ENCODE assay signal across 22 cellular contexts in the genomic region with DNA sequence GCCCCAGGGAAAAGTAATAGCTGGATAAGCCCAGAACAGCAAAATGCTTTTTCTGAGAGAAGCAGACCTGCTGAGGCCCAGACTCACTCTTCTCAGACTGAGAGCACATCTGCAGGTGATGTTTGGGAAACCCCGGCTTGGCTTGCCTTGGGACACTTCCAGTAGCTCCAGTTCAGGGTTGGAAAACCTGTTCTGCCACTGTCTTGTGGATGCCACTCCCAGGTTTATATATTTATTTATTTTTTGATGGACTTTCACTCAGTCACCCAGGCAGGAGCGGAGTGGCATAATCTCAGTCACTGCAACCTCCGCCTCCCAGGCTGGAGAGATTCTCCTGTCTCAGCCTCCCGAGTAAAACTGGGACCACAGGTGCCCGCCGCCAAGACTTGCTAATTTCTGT. TPM values are rescaled to one million over a fixed set of nuclear protein-coding genes. Genes with fewer than 3 reads are reported as not detected.
DNase-seq lines count a peak whose midpoint lies in the region; ATAC-seq and TF ChIP-seq lines count a peak whose summit lies in the region.
"Had no signal": no experiment of that assay in that cellular context is flagged by ENCODE, and none has a peak within 500 bp of the region (broad histone marks: within the 10 kb centered on the region; RNA-seq: fewer than 3 reads in every experiment).

No MANE protein-coding gene starts in this region.

- H3F3A ChIP-seq in PC-3 (ENCODE audit: low read length, unreplicated experiment) = peaks cover 5% of the 10 kb centered on the region

- H4K20me1 ChIP-seq in PC-3 (ENCODE audit: low read length) (no peaks in the 10 kb centered on the region), hepatocyte (ENCODE audit: insufficient read depth, poor library complexity, severe bottlenecking) (no peaks in the 10 kb centered on the region)
- H4K20me1 ChIP-seq: BLaER1 treated with 17β-estradiol and CSF1 and Interleukin-3, amounts not matched to agents 10 nM and 100 nM had no signal

- no peaks in the 10 kb centered on the region for H3K27me3 ChIP-seq in PC-3 (ENCODE audit: low read length)
- H3K27me3 ChIP-seq in hepatocyte = no peaks in the 10 kb centered on the region
- no peaks in the 10 kb centered on the region for H3K27me3 ChIP-seq in transverse colon
- H3K27me3 ChIP-seq: BLaER1 treated with 17β-estradiol and CSF1 and Interleukin-3, amounts not matched to agents 10 nM and 100 nM; upper lobe of right lung had no signal

- POLR2A ChIA-PET in PC-3 (lab: Charles Lee; ENCODE audit: unreplicated experiment) = no interaction called here

- H2AFZ ChIP-seq in PC-3 (ENCODE audit: low read length) (no peak overlapping the region), hepatocyte (no peak overlapping the region)

- H3K4me1 ChIP-seq in PC-3 (ENCODE audit: insufficient read depth, low read length) (peaks cover 27% of the 10 kb centered on the region), hepatocyte (ENCODE audit: insufficient read depth) (no peaks in the 10 kb centered on the region), transverse colon (peaks cover 0 to 20% (median 15%) of the 10 kb centered on the region in 4 donors)
- H3K4me1 ChIP-seq: left ventricle myocardium inferior, upper lobe of right lung had no signal

- CTCF ChIA-PET in PC-3 (lab: Charles Lee) = no interaction called here

- H3K27ac ChIP-seq in PC-3 (ENCODE audit: low read length) (peak overlapping the region; percentile 44), hepatocyte (no peak overlapping the region), transverse colon (peak overlapping the region; percentile 56 to 80 (median 67))
- H3K27ac ChIP-seq: BLaER1 treated with 17β-estradiol and CSF1 and Interleukin-3, amounts not matched to agents 10 nM and 100 nM; HL-60; KMS-11; left ventricle myocardium inferior; upper lobe of right lung had no signal

- H3K27ac Mint-ChIP-seq in T-helper 17 cell = no peak overlapping the region
- H3K27ac Mint-ChIP-seq in natural killer cell treated with Interleukin-12 subunit alpha and Interleukin-12 subunit beta and Interleukin-15 and Interleukin-18, amount 100 ng/mL, for 72 hours = no peak overlapping the region
- H3K27ac Mint-ChIP-seq: activated B cell treated with CpG ODN at 0.5 μM for 24 hours; activated T-helper 17 cell treated with anti-CD3 and anti-CD28 coated beads, Interleukin-2, amount 50 U/mL, for 72 hours; naive B cell; stimulated activated naive B cell treated with anti-CD40 and anti-IgM and Interleukin-4, amounts not matched to agents 10 μg/mL and 1 μg/mL and 100 μg/mL, for 72 hours; T-helper 1 cell treated with Interleukin-12 subunit alpha and Interleukin-12 subunit beta and Interleukin-4 antibody, amounts not matched to agents 30 μg/mL and 1 μg/mL, for 36 hours had no signal

- no peaks in the 10 kb centered on the region for H3K4me1 Mint-ChIP-seq in T-helper 17 cell
- peaks cover 0 to 5% of the 10 kb centered on the region in 2 donors for H3K4me1 Mint-ChIP-seq in natural killer cell treated with Interleukin-12 subunit alpha and Interleukin-12 subunit beta and Interleukin-15 and Interleukin-18, amount 100 ng/mL, for 72 hours (ENCODE audit: low read depth in 2 of 2)
- H3K4me1 Mint-ChIP-seq: activated T-helper 17 cell treated with anti-CD3 and anti-CD28 coated beads, Interleukin-2, amount 50 U/mL, for 72 hours; central memory CD8-positive, alpha-beta T cell; naive B cell had no signal

- peak; percentile 65 for ATAC-seq in PC-3
- no peak for ATAC-seq in T-helper 17 cell
- ATAC-seq in natural killer cell treated with Interleukin-12 subunit alpha and Interleukin-12 subunit beta and Interleukin-15 and Interleukin-18, amount 100 ng/mL, for 72 hours = no peak
- ATAC-seq: activated T-helper 17 cell treated with anti-CD3 and anti-CD28 coated beads, Interleukin-2, amount 50 U/mL, for 72 hours; stimulated activated naive B cell treated with anti-CD40 and anti-IgM and Interleukin-4, amounts not matched to agents 10 μg/mL and 1 μg/mL and 100 μg/mL, for 72 hours; upper lobe of right lung had no signal

- WGBS in hepatocyte (ENCODE audit: low lambda C conversion rate, missing lambda C conversion rate) = 83% methylated on average over 6 of the region's 6 CpGs
- WGBS in transverse colon (ENCODE audit: low coverage in 1 of 2), 2 donors = 71% methylated on average over 6 of the region's 6 CpGs; no CpG with 5 or more reads in 1 of the 2 donors

- in situ Hi-C loops in transverse colon (cut with MboI; ENCODE audit: low pct_ligation_motif_present in 1 of 4, low pct_unique_long_range_greater_than_20kb in 1 of 4, low sequenced_read_pairs in 3 of 4) = no loop called here

- TF ChIP-seq CTCF in PC-3 (conservative IDR thresholded peaks at IDR 0.05; ENCODE audit: low read depth, low read length) (no peak), hepatocyte (IDR thresholded peaks at IDR 0.05; ENCODE audit: poor library complexity) (no peak), transverse colon (IDR thresholded peaks at IDR 0.05) (no peak)

- H3K36me3 Mint-ChIP-seq in T-helper 17 cell (ENCODE audit: low read depth) = no peaks in the 10 kb centered on the region
- no peaks in the 10 kb centered on the region for H3K36me3 Mint-ChIP-seq in natural killer cell treated with Interleukin-12 subunit alpha and Interleukin-12 subunit beta and Interleukin-15 and Interleukin-18, amount 100 ng/mL, for 72 hours
- H3K36me3 Mint-ChIP-seq: naive B cell; stimulated activated naive B cell treated with anti-CD40 and anti-IgM and Interleukin-4, amounts not matched to agents 10 μg/mL and 1 μg/mL and 100 μg/mL, for 72 hours had no signal

- intact Hi-C loops in PC-3 (cut with micrococcal nuclease) = no loop called here
- intact Hi-C loops in transverse colon (cut with DNase I; ENCODE audit: low total_unique reads) = no loop called here

- no peaks in the 10 kb centered on the region for H3K27me3 Mint-ChIP-seq in T-helper 17 cell
- no peaks in the 10 kb centered on the region for H3K27me3 Mint-ChIP-seq in natural killer cell treated with Interleukin-12 subunit alpha and Interleukin-12 subunit beta and Interleukin-15 and Interleukin-18, amount 100 ng/mL, for 72 hours
- H3K27me3 Mint-ChIP-seq: activated B cell treated with CpG ODN at 0.5 μM for 24 hours; activated T-helper 17 cell treated with anti-CD3 and anti-CD28 coated beads, Interleukin-2, amount 50 U/mL, for 72 hours; central memory CD8-positive, alpha-beta T cell; naive B cell; stimulated activated naive B cell treated with anti-CD40 and anti-IgM and Interleukin-4, amounts not matched to agents 10 μg/mL and 1 μg/mL and 100 μg/mL, for 72 hours had no signal

- H3K4me3 Mint-ChIP-seq in T-helper 17 cell = no peak overlapping the region
- no peak overlapping the region for H3K4me3 Mint-ChIP-seq in natural killer cell treated with Interleukin-12 subunit alpha and Interleukin-12 subunit beta and Interleukin-15 and Interleukin-18, amount 100 ng/mL, for 72 hours
- H3K4me3 Mint-ChIP-seq: activated B cell treated with CpG ODN at 0.5 μM for 24 hours; activated T-helper 17 cell treated with anti-CD3 and anti-CD28 coated beads, Interleukin-2, amount 50 U/mL, for 72 hours; central memory CD8-positive, alpha-beta T cell; stimulated activated naive B cell treated with anti-CD40 and anti-IgM and Interleukin-4, amounts not matched to agents 10 μg/mL and 1 μg/mL and 100 μg/mL, for 72 hours; T-helper 1 cell treated with Interleukin-12 subunit alpha and Interleukin-12 subunit beta and Interleukin-4 antibody, amounts not matched to agents 30 μg/mL and 1 μg/mL, for 36 hours had no signal

- no peaks in the 10 kb centered on the region for H3K9me3 Mint-ChIP-seq in natural killer cell treated with Interleukin-12 subunit alpha and Interleukin-12 subunit beta and Interleukin-15 and Interleukin-18, amount 100 ng/mL, for 72 hours
- H3K9me3 Mint-ChIP-seq: activated B cell treated with CpG ODN at 0.5 μM for 24 hours; activated T-helper 17 cell treated with anti-CD3 and anti-CD28 coated beads, Interleukin-2, amount 50 U/mL, for 72 hours; central memory CD8-positive, alpha-beta T cell; naive B cell; stimulated activated naive B cell treated with anti-CD40 and anti-IgM and Interleukin-4, amounts not matched to agents 10 μg/mL and 1 μg/mL and 100 μg/mL, for 72 hours; T-helper 1 cell treated with Interleukin-12 subunit alpha and Interleukin-12 subunit beta and Interleukin-4 antibody, amounts not matched to agents 30 μg/mL and 1 μg/mL, for 36 hours had no signal

- H3K36me3 ChIP-seq in PC-3 (ENCODE audit: low read depth, low read length) (no peaks in the 10 kb centered on the region), hepatocyte (replicated peaks; ENCODE audit: insufficient read depth, low read depth) (no peaks in the 10 kb centered on the region), transverse colon (no peaks in the 10 kb centered on the region)
- H3K36me3 ChIP-seq: BLaER1 treated with 17β-estradiol and CSF1 and Interleukin-3, amounts not matched to agents 10 nM and 100 nM; left ventricle myocardium inferior; upper lobe of right lung had no signal

- H3K9me2 ChIP-seq in PC-3 (replicated peaks; ENCODE audit: low read length) (no peaks in the 10 kb centered on the region), hepatocyte (replicated peaks; ENCODE audit: insufficient read depth) (no peaks in the 10 kb centered on the region)

- H3K4me2 ChIP-seq in PC-3 (ENCODE audit: low read length) (peak overlapping the region; percentile 52), hepatocyte (no peak overlapping the region)
- H3K4me2 ChIP-seq: KMS-11 had no signal

- H3K9ac ChIP-seq in PC-3 (ENCODE audit: low read length) = no peak overlapping the region
- H3K9ac ChIP-seq: BLaER1 treated with 17β-estradiol and CSF1 and Interleukin-3, amounts not matched to agents 10 nM and 100 nM; KMS-11 had no signal

- no peak for TF ChIP-seq EP300 in transverse colon (IDR thresholded peaks at IDR 0.05; ENCODE audit: low read depth)

- peak; percentile 27 for TF ChIP-seq POLR2A in transverse colon (IDR thresholded peaks at IDR 0.05)

- BruUV-seq in PC-3 (replicated peaks; lab: Mats Ljungman, UMichigan) = no TSS peak

- peak; percentile 58 for DNase-seq in NCI-H2196 (lab: John Stamatoyannopoulos, UW; ENCODE audit: unreplicated experiment)
- no peak for DNase-seq in NCI-H2196 treated with DMSO at 0.1 percent for 48 hours (lab: John Stamatoyannopoulos, UW; ENCODE audit: unreplicated experiment)
- peak; percentile 97 for DNase-seq in PC-3
- DNase-seq in hepatocyte (ENCODE audit: low spot score) = peak; percentile 62
- peak; percentile 78 for DNase-seq in transverse colon
- DNase-seq in dermis blood vessel endothelial cell = no peak
- no peak for DNase-seq in T-helper 17 cell
- no peak for DNase-seq in natural killer cell treated with Interleukin-12 subunit alpha and Interleukin-12 subunit beta and Interleukin-15 and Interleukin-18, amount 100 ng/mL, for 72 hours (ENCODE audit: low spot score)
- DNase-seq: activated B cell treated with CpG ODN at 0.5 μM for 24 hours; foreskin fibroblast; left ventricle myocardium inferior; naive B cell; NCI-H1436 treated with DMSO at 0.1 percent for 48 hours; NCI-H82; stimulated activated naive B cell treated with anti-CD40 and anti-IgM and Interleukin-4, amounts not matched to agents 10 μg/mL and 1 μg/mL and 100 μg/mL, for 72 hours; upper lobe of right lung had no signal

- H3K9me3 ChIP-seq in PC-3 (ENCODE audit: low read length) (no peaks in the 10 kb centered on the region), hepatocyte (ENCODE audit: low read depth) (no peaks in the 10 kb centered on the region), transverse colon (no peaks in the 10 kb centered on the region), T-helper 17 cell (ENCODE audit: control insufficient read depth, low read length, poor library complexity, severe bottlenecking) (no peaks in the 10 kb centered on the region)
- H3K9me3 ChIP-seq: BLaER1 treated with 17β-estradiol and CSF1 and Interleukin-3, amounts not matched to agents 10 nM and 100 nM; left ventricle myocardium inferior; upper lobe of right lung had no signal

- H3K4me3 ChIP-seq in PC-3 (ENCODE audit: low read length) (peak overlapping the region; percentile 3; the same call in 1 of the 2 replicates), hepatocyte (no peak overlapping the region), transverse colon (no peak overlapping the region)
- H3K4me3 ChIP-seq: BLaER1 treated with 17β-estradiol and CSF1 and Interleukin-3, amounts not matched to agents 10 nM and 100 nM; left ventricle myocardium inferior; upper lobe of right lung had no signal

- H3K79me2 ChIP-seq in PC-3 (ENCODE audit: low read length) (no peaks in the 10 kb centered on the region), hepatocyte (no peaks in the 10 kb centered on the region)

RNA-seq across cellular contexts. Expression of gene SMARCA4, which starts 8.0 kb away (rescaled TPM):
- total RNA-seq in PC-3 (2014; rRNA removed) (197 and 316 TPM in 2 replicates), hepatocyte (36.9 and 80.7 TPM in 2 replicates), transverse colon (100 to 1,000 TPM in 3 of 4 donors, 10 to 100 TPM in 1; 81.9 to 460 (median 118) TPM), dermis blood vessel endothelial cell (74.2 and 180 TPM in 2 replicates), T-helper 17 cell (10 to 100 TPM; 93.9 to 94.0 TPM)
- 93.4 and 108 TPM in 2 replicates for polyA plus RNA-seq in hepatocyte
- 100 to 1,000 TPM; 118 to 175 TPM for total RNA-seq in natural killer cell treated with Interleukin-12 subunit alpha and Interleukin-12 subunit beta and Interleukin-15 and Interleukin-18, amount 100 ng/mL, for 72 hours

RNA-seq across cellular contexts. Expression of gene TIMM29, which starts 24.2 kb away (rescaled TPM):
- total RNA-seq in PC-3 (2014; rRNA removed) = 60.7 and 90.1 TPM in 2 replicates
- 19.4 and 36.2 TPM in 2 replicates for total RNA-seq in hepatocyte
- 23.0 and 24.1 TPM in 2 replicates for polyA plus RNA-seq in hepatocyte
- 10 to 100 TPM; 40.0 to 45.3 (median 43.2) TPM for total RNA-seq in transverse colon
- total RNA-seq in dermis blood vessel endothelial cell = 38.5 and 39.0 TPM in 2 replicates
- total RNA-seq in T-helper 17 cell = 10 to 100 TPM; 17.1 to 21.0 TPM
- 10 to 100 TPM; 24.9 to 30.2 TPM for total RNA-seq in natural killer cell treated with Interleukin-12 subunit alpha and Interleukin-12 subunit beta and Interleukin-15 and Interleukin-18, amount 100 ng/mL, for 72 hours

RNA-seq across cellular contexts. Expression of gene YIPF2, which starts 24.4 kb away (rescaled TPM):
- total RNA-seq in PC-3 (2014; rRNA removed) = 126 and 131 TPM in 2 replicates
- total RNA-seq in hepatocyte = 115 and 123 TPM in 2 replicates
- 80.3 and 88.3 TPM in 2 replicates for polyA plus RNA-seq in hepatocyte
- 100 to 1,000 TPM in 1 of 4 donors, 10 to 100 TPM in 3; 23.6 to 134 (median 58.4) TPM for total RNA-seq in transverse colon
- total RNA-seq in dermis blood vessel endothelial cell = 67.1 and 106 TPM in 2 replicates
- 10 to 100 TPM; 19.5 to 19.8 TPM for total RNA-seq in T-helper 17 cell
- total RNA-seq in natural killer cell treated with Interleukin-12 subunit alpha and Interleukin-12 subunit beta and Interleukin-15 and Interleukin-18, amount 100 ng/mL, for 72 hours = 10 to 100 TPM; 33.8 to 37.2 TPM

Comparison
In these comparisons a context has a peak if more than half of its experiments do, and no peak if none do; other contexts are left out.
1. DNase-seq: peak in NCI-H2196 (single experiment), PC-3 (single experiment), hepatocyte (single experiment) and transverse colon (single experiment); none in NCI-H2196 treated with DMSO at 0.1 percent for 48 hours (single experiment), dermis blood vessel endothelial cell (single experiment), T-helper 17 cell (0 of 3) and natural killer cell treated with Interleukin-12 subunit alpha and Interleukin-12 subunit beta and Interleukin-15 and Interleukin-18, amount 100 ng/mL, for 72 hours (single experiment).